Comparison of ENCODE assay signal across 1 cellular context in the genomic region with DNA sequence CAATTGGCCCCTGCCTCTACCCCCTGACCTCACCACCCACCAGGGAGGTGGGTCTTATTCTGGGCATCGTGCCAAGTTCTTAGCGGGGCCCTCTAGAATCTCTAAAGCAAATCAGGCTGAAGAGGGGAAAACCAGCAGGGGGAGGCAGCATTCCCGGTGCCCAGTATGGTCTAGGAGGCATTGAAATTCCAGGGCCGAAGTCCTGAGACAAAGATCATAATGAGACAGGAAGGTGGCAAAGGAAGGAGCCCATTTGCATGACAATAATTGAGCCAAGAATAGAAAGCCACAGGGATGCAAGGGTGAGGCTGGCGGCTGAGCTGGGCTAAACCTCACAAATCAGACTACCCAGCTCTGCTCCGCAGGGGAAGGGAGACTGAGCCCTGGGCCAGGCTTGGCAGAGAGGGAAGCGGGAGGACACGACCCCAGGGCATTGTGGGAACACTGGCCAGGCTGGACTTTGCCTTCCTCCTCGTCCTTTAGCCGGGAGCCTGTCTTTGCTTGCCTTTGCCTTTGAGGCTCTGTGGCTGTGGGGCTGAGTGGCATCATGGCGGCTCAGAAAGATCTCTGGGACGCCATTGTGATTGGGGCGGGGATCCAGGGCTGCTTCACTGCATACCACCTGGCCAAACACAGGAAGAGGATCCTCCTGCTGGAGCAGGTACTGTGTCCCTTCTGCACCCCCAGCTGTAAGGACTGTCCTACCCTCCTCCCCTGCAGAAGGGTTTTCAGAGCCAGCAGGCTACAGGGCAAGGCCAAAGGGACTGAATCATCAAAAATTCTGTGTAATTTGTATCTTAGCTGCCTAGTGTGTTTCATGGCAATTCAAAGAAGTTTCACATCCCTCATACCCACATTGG.
TF ChIP-seq lines count a peak whose summit lies in the region.

A gene with protein sequence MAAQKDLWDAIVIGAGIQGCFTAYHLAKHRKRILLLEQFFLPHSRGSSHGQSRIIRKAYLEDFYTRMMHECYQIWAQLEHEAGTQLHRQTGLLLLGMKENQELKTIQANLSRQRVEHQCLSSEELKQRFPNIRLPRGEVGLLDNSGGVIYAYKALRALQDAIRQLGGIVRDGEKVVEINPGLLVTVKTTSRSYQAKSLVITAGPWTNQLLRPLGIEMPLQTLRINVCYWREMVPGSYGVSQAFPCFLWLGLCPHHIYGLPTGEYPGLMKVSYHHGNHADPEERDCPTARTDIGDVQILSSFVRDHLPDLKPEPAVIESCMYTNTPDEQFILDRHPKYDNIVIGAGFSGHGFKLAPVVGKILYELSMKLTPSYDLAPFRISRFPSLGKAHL (plus strand): TSS at position 463 of the 860 bp plus-strand sequence. CDS start 85 bp downstream, at position 548.

TF ChIP-seq in H1, 55 proteins besides CTCF, POLR2A, EP300 and RAD21 (continues in another document):
- TF ChIP-seq, protein P1, sequence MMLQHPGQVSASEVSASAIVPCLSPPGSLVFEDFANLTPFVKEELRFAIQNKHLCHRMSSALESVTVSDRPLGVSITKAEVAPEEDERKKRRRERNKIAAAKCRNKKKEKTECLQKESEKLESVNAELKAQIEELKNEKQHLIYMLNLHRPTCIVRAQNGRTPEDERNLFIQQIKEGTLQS (IDR thresholded peaks at IDR 0.05; ENCODE audit: insufficient read depth, low read depth, low read length): no peak
- TF ChIP-seq POLR2AphosphoS5 (IDR thresholded peaks at IDR 0.05; ENCODE audit: low read depth, low read length) (peak; percentile 71; the same call in 1 of the 2 replicates), PHF8 (conservative IDR thresholded peaks at IDR 0.05; ENCODE audit: low read depth, low read length) (no peak), SIRT6 (IDR thresholded peaks at IDR 0.05; ENCODE audit: low read length) (no peak), CBX8 (IDR thresholded peaks at IDR 0.05; ENCODE audit: borderline replicate concordance, low read depth, low read length) (no peak), CBX5 (IDR thresholded peaks at IDR 0.05; ENCODE audit: low read depth, low read length) (no peak), HDAC2 (IDR thresholded peaks at IDR 0.05; ENCODE audit: borderline replicate concordance in 1 of 2, low read depth in 2 of 2, low read length in 2 of 2) (peak; percentile 87 to 94; a peak in 2 of 4 replicates), KDM4A (IDR thresholded peaks at IDR 0.05; ENCODE audit: low read depth, low read length, severe bottlenecking) (no peak), RBBP5 (IDR thresholded peaks at IDR 0.05; ENCODE audit: borderline replicate concordance, low read depth, low read length) (peak; percentile 92), NANOG (IDR thresholded peaks at IDR 0.05; ENCODE audit: insufficient read depth, low read depth, low read length, poor library complexity, severe bottlenecking) (no peak), TAF1 (IDR thresholded peaks at IDR 0.05; ENCODE audit: low read depth, low read length) (peak; percentile 67; the same call in 1 of the 2 replicates), EZH2 (IDR thresholded peaks at IDR 0.05; ENCODE audit: low read depth, low read length, severe bottlenecking) (no peak), JUN (IDR thresholded peaks at IDR 0.05; ENCODE audit: low read depth, low read length) (no peak; the same call in 1 of the 2 replicates), CTBP2 (IDR thresholded peaks at IDR 0.05; ENCODE audit: borderline replicate concordance, insufficient read depth, insufficient read length, low read length) (no peak), SRF (IDR thresholded peaks at IDR 0.05; ENCODE audit: low read depth, low read length) (no peak), KDM5A (IDR thresholded peaks at IDR 0.05; ENCODE audit: low read length) (no peak), BACH1 (IDR thresholded peaks at IDR 0.05; ENCODE audit: low read length) (no peak), SUZ12 (IDR thresholded peaks at IDR 0.05; ENCODE audit: low read length) (no peak), CHD1 (IDR thresholded peaks at IDR 0.05; ENCODE audit: low read depth, low read length) (no peak), SIN3A (conservative IDR thresholded peaks at IDR 0.05 in 1 of 2, IDR thresholded peaks at IDR 0.05 in 1 of 2; ENCODE audit: low read depth in 1 of 2, low read length in 2 of 2) (no peak), CREB1 (IDR thresholded peaks at IDR 0.05) (no peak), SP2 (IDR thresholded peaks at IDR 0.05; ENCODE audit: low read length) (no peak), CEBPB (IDR thresholded peaks at IDR 0.05; ENCODE audit: low read depth, low read length) (no peak), POU5F1 (IDR thresholded peaks at IDR 0.05; ENCODE audit: low read depth, low read length) (peak; percentile 96), TEAD4 (IDR thresholded peaks at IDR 0.05; ENCODE audit: low read depth, low read length) (peak; percentile 97), FOSL1 (IDR thresholded peaks at IDR 0.05; ENCODE audit: insufficient read depth, low read depth, low read length) (no peak), TBP (IDR thresholded peaks at IDR 0.05; ENCODE audit: low read depth, low read length) (peak; percentile 83; the same call in 1 of the 2 replicates), SAP30 (IDR thresholded peaks at IDR 0.05; ENCODE audit: insufficient read depth, insufficient replicate concordance, low read length) (no peak), HDAC6 (IDR thresholded peaks at IDR 0.05; ENCODE audit: low read depth, low read length) (no peak), GTF2F1 (IDR thresholded peaks at IDR 0.05; ENCODE audit: borderline replicate concordance, low read depth, low read length) (peak; percentile 24; the same call in 1 of the 2 replicates), SP1 (IDR thresholded peaks at IDR 0.05; ENCODE audit: low read depth, low read length) (peak; percentile 69; the same call in 1 of the 2 replicates), ZNF274 (IDR thresholded peaks at IDR 0.05; ENCODE audit: borderline replicate concordance, extremely low read depth, low read length) (no peak), MAFK (IDR thresholded peaks at IDR 0.05; ENCODE audit: low read depth, low read length) (no peak), NRF1 (IDR thresholded peaks at IDR 0.05; ENCODE audit: low read depth, low read length) (no peak), BCL11A (IDR thresholded peaks at IDR 0.05; ENCODE audit: low read depth in 2 of 2, low read length in 2 of 2) (no peak), CHD2 (IDR thresholded peaks at IDR 0.05; ENCODE audit: low read length) (peak; percentile 37; the same call in 1 of the 2 replicates), ASH2L (IDR thresholded peaks at IDR 0.05; ENCODE audit: low read length) (peak; percentile 46), KDM1A (IDR thresholded peaks at IDR 0.05; ENCODE audit: borderline replicate concordance, low read length) (peak; percentile 45; the same call in 1 of the 2 replicates), RXRA (IDR thresholded peaks at IDR 0.05; ENCODE audit: insufficient read depth, low read depth, low read length) (no peak), SP4 (IDR thresholded peaks at IDR 0.05; ENCODE audit: low read length) (peak; percentile 36; the same call in 1 of the 2 replicates), RFX5 (IDR thresholded peaks at IDR 0.05; ENCODE audit: borderline replicate concordance, low read depth, low read length) (no peak), BRCA1 (IDR thresholded peaks at IDR 0.05; ENCODE audit: low read depth, low read length) (no peak), TAF7 (optimal IDR thresholded peaks at IDR 0.05; ENCODE audit: borderline replicate concordance, low read depth, low read length) (peak; percentile 30), TCF12 (IDR thresholded peaks at IDR 0.05; ENCODE audit: low read depth, low read length) (peak; percentile 83)
- TF ChIP-seq, protein P2, sequence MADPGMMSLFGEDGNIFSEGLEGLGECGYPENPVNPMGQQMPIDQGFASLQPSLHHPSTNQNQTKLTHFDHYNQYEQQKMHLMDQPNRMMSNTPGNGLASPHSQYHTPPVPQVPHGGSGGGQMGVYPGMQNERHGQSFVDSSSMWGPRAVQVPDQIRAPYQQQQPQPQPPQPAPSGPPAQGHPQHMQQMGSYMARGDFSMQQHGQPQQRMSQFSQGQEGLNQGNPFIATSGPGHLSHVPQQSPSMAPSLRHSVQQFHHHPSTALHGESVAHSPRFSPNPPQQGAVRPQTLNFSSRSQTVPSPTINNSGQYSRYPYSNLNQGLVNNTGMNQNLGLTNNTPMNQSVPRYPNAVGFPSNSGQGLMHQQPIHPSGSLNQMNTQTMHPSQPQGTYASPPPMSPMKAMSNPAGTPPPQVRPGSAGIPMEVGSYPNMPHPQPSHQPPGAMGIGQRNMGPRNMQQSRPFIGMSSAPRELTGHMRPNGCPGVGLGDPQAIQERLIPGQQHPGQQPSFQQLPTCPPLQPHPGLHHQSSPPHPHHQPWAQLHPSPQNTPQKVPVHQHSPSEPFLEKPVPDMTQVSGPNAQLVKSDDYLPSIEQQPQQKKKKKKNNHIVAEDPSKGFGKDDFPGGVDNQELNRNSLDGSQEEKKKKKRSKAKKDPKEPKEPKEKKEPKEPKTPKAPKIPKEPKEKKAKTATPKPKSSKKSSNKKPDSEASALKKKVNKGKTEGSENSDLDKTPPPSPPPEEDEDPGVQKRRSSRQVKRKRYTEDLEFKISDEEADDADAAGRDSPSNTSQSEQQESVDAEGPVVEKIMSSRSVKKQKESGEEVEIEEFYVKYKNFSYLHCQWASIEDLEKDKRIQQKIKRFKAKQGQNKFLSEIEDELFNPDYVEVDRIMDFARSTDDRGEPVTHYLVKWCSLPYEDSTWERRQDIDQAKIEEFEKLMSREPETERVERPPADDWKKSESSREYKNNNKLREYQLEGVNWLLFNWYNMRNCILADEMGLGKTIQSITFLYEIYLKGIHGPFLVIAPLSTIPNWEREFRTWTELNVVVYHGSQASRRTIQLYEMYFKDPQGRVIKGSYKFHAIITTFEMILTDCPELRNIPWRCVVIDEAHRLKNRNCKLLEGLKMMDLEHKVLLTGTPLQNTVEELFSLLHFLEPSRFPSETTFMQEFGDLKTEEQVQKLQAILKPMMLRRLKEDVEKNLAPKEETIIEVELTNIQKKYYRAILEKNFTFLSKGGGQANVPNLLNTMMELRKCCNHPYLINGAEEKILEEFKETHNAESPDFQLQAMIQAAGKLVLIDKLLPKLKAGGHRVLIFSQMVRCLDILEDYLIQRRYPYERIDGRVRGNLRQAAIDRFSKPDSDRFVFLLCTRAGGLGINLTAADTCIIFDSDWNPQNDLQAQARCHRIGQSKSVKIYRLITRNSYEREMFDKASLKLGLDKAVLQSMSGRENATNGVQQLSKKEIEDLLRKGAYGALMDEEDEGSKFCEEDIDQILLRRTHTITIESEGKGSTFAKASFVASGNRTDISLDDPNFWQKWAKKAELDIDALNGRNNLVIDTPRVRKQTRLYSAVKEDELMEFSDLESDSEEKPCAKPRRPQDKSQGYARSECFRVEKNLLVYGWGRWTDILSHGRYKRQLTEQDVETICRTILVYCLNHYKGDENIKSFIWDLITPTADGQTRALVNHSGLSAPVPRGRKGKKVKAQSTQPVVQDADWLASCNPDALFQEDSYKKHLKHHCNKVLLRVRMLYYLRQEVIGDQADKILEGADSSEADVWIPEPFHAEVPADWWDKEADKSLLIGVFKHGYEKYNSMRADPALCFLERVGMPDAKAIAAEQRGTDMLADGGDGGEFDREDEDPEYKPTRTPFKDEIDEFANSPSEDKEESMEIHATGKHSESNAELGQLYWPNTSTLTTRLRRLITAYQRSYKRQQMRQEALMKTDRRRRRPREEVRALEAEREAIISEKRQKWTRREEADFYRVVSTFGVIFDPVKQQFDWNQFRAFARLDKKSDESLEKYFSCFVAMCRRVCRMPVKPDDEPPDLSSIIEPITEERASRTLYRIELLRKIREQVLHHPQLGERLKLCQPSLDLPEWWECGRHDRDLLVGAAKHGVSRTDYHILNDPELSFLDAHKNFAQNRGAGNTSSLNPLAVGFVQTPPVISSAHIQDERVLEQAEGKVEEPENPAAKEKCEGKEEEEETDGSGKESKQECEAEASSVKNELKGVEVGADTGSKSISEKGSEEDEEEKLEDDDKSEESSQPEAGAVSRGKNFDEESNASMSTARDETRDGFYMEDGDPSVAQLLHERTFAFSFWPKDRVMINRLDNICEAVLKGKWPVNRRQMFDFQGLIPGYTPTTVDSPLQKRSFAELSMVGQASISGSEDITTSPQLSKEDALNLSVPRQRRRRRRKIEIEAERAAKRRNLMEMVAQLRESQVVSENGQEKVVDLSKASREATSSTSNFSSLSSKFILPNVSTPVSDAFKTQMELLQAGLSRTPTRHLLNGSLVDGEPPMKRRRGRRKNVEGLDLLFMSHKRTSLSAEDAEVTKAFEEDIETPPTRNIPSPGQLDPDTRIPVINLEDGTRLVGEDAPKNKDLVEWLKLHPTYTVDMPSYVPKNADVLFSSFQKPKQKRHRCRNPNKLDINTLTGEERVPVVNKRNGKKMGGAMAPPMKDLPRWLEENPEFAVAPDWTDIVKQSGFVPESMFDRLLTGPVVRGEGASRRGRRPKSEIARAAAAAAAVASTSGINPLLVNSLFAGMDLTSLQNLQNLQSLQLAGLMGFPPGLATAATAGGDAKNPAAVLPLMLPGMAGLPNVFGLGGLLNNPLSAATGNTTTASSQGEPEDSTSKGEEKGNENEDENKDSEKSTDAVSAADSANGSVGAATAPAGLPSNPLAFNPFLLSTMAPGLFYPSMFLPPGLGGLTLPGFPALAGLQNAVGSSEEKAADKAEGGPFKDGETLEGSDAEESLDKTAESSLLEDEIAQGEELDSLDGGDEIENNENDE (IDR thresholded peaks at IDR 0.05; ENCODE audit: insufficient replicate concordance, low read length): no peak
- TF ChIP-seq, protein P3, sequence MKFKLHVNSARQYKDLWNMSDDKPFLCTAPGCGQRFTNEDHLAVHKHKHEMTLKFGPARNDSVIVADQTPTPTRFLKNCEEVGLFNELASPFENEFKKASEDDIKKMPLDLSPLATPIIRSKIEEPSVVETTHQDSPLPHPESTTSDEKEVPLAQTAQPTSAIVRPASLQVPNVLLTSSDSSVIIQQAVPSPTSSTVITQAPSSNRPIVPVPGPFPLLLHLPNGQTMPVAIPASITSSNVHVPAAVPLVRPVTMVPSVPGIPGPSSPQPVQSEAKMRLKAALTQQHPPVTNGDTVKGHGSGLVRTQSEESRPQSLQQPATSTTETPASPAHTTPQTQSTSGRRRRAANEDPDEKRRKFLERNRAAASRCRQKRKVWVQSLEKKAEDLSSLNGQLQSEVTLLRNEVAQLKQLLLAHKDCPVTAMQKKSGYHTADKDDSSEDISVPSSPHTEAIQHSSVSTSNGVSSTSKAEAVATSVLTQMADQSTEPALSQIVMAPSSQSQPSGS (IDR thresholded peaks at IDR 0.05; ENCODE audit: low read length): 0 out of 2 replicates have a peak, but pooled peaks have one; percentile 54
- TF ChIP-seq, protein P4, sequence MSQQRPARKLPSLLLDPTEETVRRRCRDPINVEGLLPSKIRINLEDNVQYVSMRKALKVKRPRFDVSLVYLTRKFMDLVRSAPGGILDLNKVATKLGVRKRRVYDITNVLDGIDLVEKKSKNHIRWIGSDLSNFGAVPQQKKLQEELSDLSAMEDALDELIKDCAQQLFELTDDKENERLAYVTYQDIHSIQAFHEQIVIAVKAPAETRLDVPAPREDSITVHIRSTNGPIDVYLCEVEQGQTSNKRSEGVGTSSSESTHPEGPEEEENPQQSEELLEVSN (IDR thresholded peaks at IDR 0.05): peak; percentile 43; the same call in 1 of the 2 replicates
- TF ChIP-seq, protein P5, sequence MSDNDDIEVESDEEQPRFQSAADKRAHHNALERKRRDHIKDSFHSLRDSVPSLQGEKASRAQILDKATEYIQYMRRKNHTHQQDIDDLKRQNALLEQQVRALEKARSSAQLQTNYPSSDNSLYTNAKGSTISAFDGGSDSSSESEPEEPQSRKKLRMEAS (IDR thresholded peaks at IDR 0.05): peak; percentile 7; the same call in 1 of the 2 replicates
- TF ChIP-seq, protein P6, sequence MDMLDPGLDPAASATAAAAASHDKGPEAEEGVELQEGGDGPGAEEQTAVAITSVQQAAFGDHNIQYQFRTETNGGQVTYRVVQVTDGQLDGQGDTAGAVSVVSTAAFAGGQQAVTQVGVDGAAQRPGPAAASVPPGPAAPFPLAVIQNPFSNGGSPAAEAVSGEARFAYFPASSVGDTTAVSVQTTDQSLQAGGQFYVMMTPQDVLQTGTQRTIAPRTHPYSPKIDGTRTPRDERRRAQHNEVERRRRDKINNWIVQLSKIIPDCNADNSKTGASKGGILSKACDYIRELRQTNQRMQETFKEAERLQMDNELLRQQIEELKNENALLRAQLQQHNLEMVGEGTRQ (IDR thresholded peaks at IDR 0.05; ENCODE audit: low read length): no peak
